Comparison of ENCODE assay signal across 9 cellular contexts in the genomic region with DNA sequence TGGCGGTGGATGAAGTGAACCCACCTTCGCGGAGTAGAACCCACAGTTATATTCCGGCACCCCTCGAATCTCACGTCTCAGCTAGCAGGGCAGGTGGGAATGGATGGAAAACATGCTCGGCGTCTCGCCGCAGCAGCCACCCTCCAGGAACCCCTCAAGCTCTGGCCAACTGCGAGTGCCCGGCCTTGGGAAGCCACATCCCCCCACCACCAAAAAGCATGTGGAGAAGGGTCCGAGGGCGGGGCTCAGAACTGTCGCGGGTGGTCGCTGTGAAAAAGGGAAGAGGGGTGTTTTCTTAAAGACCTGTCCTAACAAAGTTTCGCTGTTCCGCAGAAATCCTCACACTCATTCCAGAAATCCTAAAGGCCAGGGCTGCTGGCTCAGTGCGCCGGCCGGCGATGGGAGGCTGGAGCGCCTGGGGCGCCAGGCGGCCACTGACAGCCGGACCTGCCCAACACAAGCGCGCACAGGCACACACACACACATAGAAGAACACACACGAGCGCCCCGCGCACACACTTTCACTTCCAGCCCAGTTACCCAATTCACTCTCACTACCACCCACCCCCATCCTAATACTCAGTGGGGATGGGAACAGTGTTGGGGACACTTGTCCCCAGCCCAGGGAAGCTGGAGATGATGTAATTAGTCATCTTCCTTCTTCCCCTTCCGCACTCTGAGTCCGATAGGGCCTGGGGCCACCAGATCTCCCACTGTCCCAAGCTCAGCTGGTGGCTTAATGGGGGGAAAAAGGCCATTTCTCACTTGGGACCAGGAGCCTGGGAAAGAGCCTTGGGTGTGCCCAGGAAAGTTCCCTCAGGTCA. TPM values are rescaled to one million over a fixed set of nuclear protein-coding genes. Genes with fewer than 3 reads are reported as not detected.
A peak's percentile ranks its signal among the peaks of the same experiment; 100 is the strongest.
DNase-seq lines count a peak whose midpoint lies in the region; ATAC-seq and TF ChIP-seq lines count a peak whose summit lies in the region.
"Had no signal": no experiment of that assay in that cellular context is flagged by ENCODE, and none has a peak within 500 bp of the region (broad histone marks: within the 10 kb centered on the region; RNA-seq: fewer than 3 reads in every experiment).

No MANE protein-coding gene starts in this region.

- intact Hi-C loops in CD8-positive, alpha-beta T cell (cut with DNase I, micrococcal nuclease), result loop anchor here in 1 of 2 experiments (5.0 kb wide), 2 partner anchors 115 to 1240 kb away; partner anchors contain the start of gene CLINT1
- intact Hi-C loops in thyroid gland (cut with DNase I), result no loop called here

- H3K36me3 ChIP-seq in CD8-positive, alpha-beta T cell (ENCODE audit: insufficient read depth, low read length), result no peaks in the 10 kb centered on the region
- H3K36me3 ChIP-seq in H7 (replicated peaks; ENCODE audit: control insufficient read depth, insufficient read depth, low read length) (no peaks in the 10 kb centered on the region), adipocyte (ENCODE audit: control insufficient read depth, insufficient read depth, low read length, severe bottlenecking) (peaks cover 16% of the 10 kb centered on the region), thyroid gland (no peaks in the 10 kb centered on the region)
- H3K36me3 ChIP-seq: right lobe of liver had no signal

- H3K9ac ChIP-seq in adipocyte (ENCODE audit: low read length), result peak overlapping the region; percentile 100

- peaks cover 41% of the 10 kb centered on the region for H3K4me1 Mint-ChIP-seq in CD8-positive, alpha-beta T cell (ENCODE audit: low read depth)

- POLR2A ChIA-PET in CD8-positive, alpha-beta T cell (lab: Charles Lee), result no interaction called here

- 3% methylated on average over 31 to 34 of the region's 35 CpGs for WGBS in thyroid gland, 2 donors

- no peaks in the 10 kb centered on the region for H3K9me3 Mint-ChIP-seq in CD8-positive, alpha-beta T cell

- peaks cover 41% of the 10 kb centered on the region for H3K27me3 Mint-ChIP-seq in CD8-positive, alpha-beta T cell (ENCODE audit: low read depth)

- H3K4me1 ChIP-seq in CD8-positive, alpha-beta T cell (ENCODE audit: insufficient read depth, low read length), result peaks cover 30% of the 10 kb centered on the region
- H3K4me1 ChIP-seq in adipocyte (ENCODE audit: control insufficient read depth, insufficient read depth, low read length) (peaks cover 46% of the 10 kb centered on the region), thyroid gland (peaks cover 7 to 8% of the 10 kb centered on the region in 2 donors)

- DNase-seq in CD8-positive, alpha-beta T cell, result no peak
- DNase-seq in H7, result peak; percentile 73
- DNase-seq in adipocyte (ENCODE audit: low read depth), result peak; percentile 68
- peak; percentile 74 for DNase-seq in islet precursor cell
- DNase-seq in thyroid gland, result no peak
- DNase-seq in stimulated activated CD4-positive, alpha-beta T cell treated with anti-CD3 and anti-CD28 coated beads, Interleukin-4, amount 100 ng/mL, for 1 hour, result no peak
- DNase-seq in amygdala (lab: John Stamatoyannopoulos, UW), result no peak

- TF ChIP-seq POLR2A in thyroid gland (IDR thresholded peaks at IDR 0.05), result peak in 1 of 2 donors; percentile 16

- peaks cover 15% of the 10 kb centered on the region for H3K27me3 ChIP-seq in CD8-positive, alpha-beta T cell (ENCODE audit: insufficient read depth, low read length)
- H3K27me3 ChIP-seq in H7 (ENCODE audit: control insufficient read depth, insufficient read depth, low read length), result peaks cover 91% of the 10 kb centered on the region
- no peaks in the 10 kb centered on the region for H3K27me3 ChIP-seq in adipocyte (replicated peaks; ENCODE audit: control insufficient read depth, insufficient read depth, low read length)
- H3K27me3 ChIP-seq in thyroid gland, result peaks cover 6% of the 10 kb centered on the region

- peak overlapping the region; percentile 88 for H3K4me3 Mint-ChIP-seq in CD8-positive, alpha-beta T cell

- H3K9me3 ChIP-seq in CD8-positive, alpha-beta T cell (ENCODE audit: low read length), result no peaks in the 10 kb centered on the region
- no peaks in the 10 kb centered on the region for H3K9me3 ChIP-seq in adipocyte (ENCODE audit: control insufficient read depth, low read length)
- no peaks in the 10 kb centered on the region for H3K9me3 ChIP-seq in thyroid gland
- H3K9me3 ChIP-seq: right lobe of liver had no signal

- H3K36me3 Mint-ChIP-seq in CD8-positive, alpha-beta T cell, result no peaks in the 10 kb centered on the region

- CTCF ChIA-PET in CD8-positive, alpha-beta T cell (lab: Charles Lee), result interaction anchor here (1.5 kb wide), 2 partner anchors 9 to 922 kb away, joined by 3 to 4 read pairs; no protein-coding TSS in a partner anchor

- peak overlapping the region; percentile 43 for H3K4me3 ChIP-seq in CD8-positive, alpha-beta T cell (ENCODE audit: low read depth, low read length)
- H3K4me3 ChIP-seq in H7 (ENCODE audit: insufficient read depth, low read depth, low read length), result no peak overlapping the region
- peak overlapping the region; percentile 100 for H3K4me3 ChIP-seq in adipocyte (ENCODE audit: low read length)
- H3K4me3 ChIP-seq in thyroid gland (replicated peaks in 1 of 3), result peak overlapping the region in 2 of 3 donors; percentile 25 to 30

- no peak overlapping the region for H3K27ac ChIP-seq in CD8-positive, alpha-beta T cell (ENCODE audit: low read depth, low read length)
- H3K27ac ChIP-seq in thyroid gland, result peak overlapping the region; percentile 80 to 95 (median 81)
- H3K27ac ChIP-seq: right lobe of liver had no signal

- no peak overlapping the region for H3K27ac Mint-ChIP-seq in CD8-positive, alpha-beta T cell

- no peak for TF ChIP-seq CTCF in CD8-positive, alpha-beta T cell (IDR thresholded peaks at IDR 0.05)
- TF ChIP-seq CTCF in thyroid gland (IDR thresholded peaks at IDR 0.05), result no peak

- no peak for ATAC-seq in CD8-positive, alpha-beta T cell
- no peak for ATAC-seq in GM21528 (IDR thresholded peaks at IDR 0.05; ENCODE audit: low FRiP score, unreplicated experiment)
- ATAC-seq: right lobe of liver had no signal

RNA-seq across cellular contexts. Expression of gene EBF1, which starts 2.0 kb away (rescaled TPM):
- 1 to 10 TPM in 1 of 2 experiments, under 1 TPM in 1; 0.67 to 1.3 TPM for total RNA-seq in CD8-positive, alpha-beta T cell
- 0.35 TPM in 1 of 2 replicates, not detected in the other for total RNA-seq in H7 (2014; rRNA removed; shearing (Covaris generic))
- 10 to 100 TPM; 12.4 to 28.4 (median 20.6) TPM for total RNA-seq in thyroid gland

Comparison
In these comparisons a context has a peak if more than half of its experiments do, and no peak if none do; other contexts are left out.
1. DNase-seq: peak in H7 (single experiment), adipocyte (single experiment) and islet precursor cell (single experiment); none in CD8-positive, alpha-beta T cell (0 of 7), thyroid gland (0 of 2), stimulated activated CD4-positive, alpha-beta T cell treated with anti-CD3 and anti-CD28 coated beads, Interleukin-4, amount 100 ng/mL, for 1 hour (single experiment) and amygdala (0 of 56).